6 cellular contexts compared by ENCODE assay signal in the genomic region with DNA sequence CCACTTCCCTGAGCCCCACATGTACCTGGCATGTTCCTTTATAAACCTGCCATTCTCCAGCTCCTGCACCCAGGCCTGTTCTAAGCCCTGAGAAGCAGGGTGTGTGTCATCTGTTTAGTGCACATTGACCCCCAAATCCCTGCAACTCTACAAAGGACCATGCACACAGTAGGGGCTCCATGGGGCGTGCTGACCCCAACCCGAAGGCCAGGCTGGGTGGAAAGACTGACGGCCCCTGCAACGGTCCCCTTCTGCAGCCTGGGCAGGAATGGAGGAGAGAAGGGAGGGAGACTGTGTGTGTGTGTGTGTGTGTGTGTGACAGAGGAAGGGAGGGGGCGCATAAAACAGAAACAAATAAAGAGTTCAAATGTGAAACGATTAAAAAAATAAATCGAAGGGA. TPM values are rescaled to one million over a fixed set of nuclear protein-coding genes. Genes with fewer than 3 reads are reported as not detected.
"Had no signal": no experiment of that assay in that cellular context is flagged by ENCODE, and none has a peak within 500 bp of the region (broad histone marks: within the 10 kb centered on the region; RNA-seq: fewer than 3 reads in every experiment).

No MANE protein-coding gene starts in this region.

RNA-seq across cellular contexts. Expression of a gene that starts 32.0 kb away (rescaled TPM):
- total RNA-seq: HepG2, HT-29, HT1080, IMR-90, K562 had no signal
- polyA plus RNA-seq: HepG2, IgD-negative memory B cell, IMR-90, K562 had no signal
